Comparison of ENCODE assay signal across 10 cellular contexts in genomic region chr18:72830109-72830508, GRCh38.
DNase-seq lines count a peak whose midpoint lies in the region; ATAC-seq and TF ChIP-seq lines count a peak whose summit lies in the region.
"Had no signal": no experiment of that assay in that cellular context is flagged by ENCODE, and none has a peak within 500 bp of the region (broad histone marks: within the 10 kb centered on the region; RNA-seq: fewer than 3 reads in every experiment).

No MANE protein-coding gene starts in this region.

- no peaks in the 10 kb centered on the region for H3K36me3 ChIP-seq in WERI-Rb-1

- peak; percentile 39 for DNase-seq in ELF-1 (ENCODE audit: low read depth, low spot score)
- DNase-seq in LNCaP clone FGC (ENCODE audit: low read depth) = peak; percentile 50
- peak; percentile 76 for DNase-seq in astrocyte of the hippocampus (ENCODE audit: low read depth, low spot score)
- DNase-seq in medulla oblongata (ENCODE audit: extremely low spot score) = peak; percentile 21
- DNase-seq in WERI-Rb-1 = no peak
- no peak for DNase-seq in NK-92 treated with Interleukin-12 subunit alpha and Interleukin-12 subunit beta, amount 100 ng/mL, for 24 hours (lab: John Stamatoyannopoulos, UW)
- DNase-seq: NCI-H1417 treated with DMSO at 0.1 percent for 48 hours; stimulated activated CD4-positive, alpha-beta T cell treated with anti-CD3 and anti-CD28 coated beads, Interleukin-4, amount 100 ng/mL, for 4 hours had no signal

- no peak for TF ChIP-seq CTCF in LNCaP clone FGC (IDR thresholded peaks at IDR 0.05; ENCODE audit: control insufficient read depth, extremely low read depth, insufficient read depth)
- no peak for TF ChIP-seq CTCF in WERI-Rb-1 (IDR thresholded peaks at IDR 0.05; ENCODE audit: low read depth, low read length)

- no peak overlapping the region for H3K4me3 ChIP-seq in LNCaP clone FGC (ENCODE audit: low read depth, low read length)
- no peak overlapping the region for H3K4me3 ChIP-seq in WERI-Rb-1 (ENCODE audit: low read depth, low read length)

- H3K27ac ChIP-seq in WERI-Rb-1 = no peak overlapping the region

- ATAC-seq in GM18519 (IDR thresholded peaks at IDR 0.05; ENCODE audit: low FRiP score, unreplicated experiment) (no peak), GM19397 (IDR thresholded peaks at IDR 0.05; ENCODE audit: unreplicated experiment) (no peak)

- H3K9me3 ChIP-seq in WERI-Rb-1 (ENCODE audit: severe bottlenecking) = no peaks in the 10 kb centered on the region

- H3K27me3 ChIP-seq in WERI-Rb-1 (ENCODE audit: insufficient read depth, low read depth, severe bottlenecking) = no peaks in the 10 kb centered on the region

Comparison
In these comparisons a context has a peak if more than half of its experiments do, and no peak if none do; other contexts are left out.
1. DNase-seq: peak in ELF-1 (single experiment), LNCaP clone FGC (single experiment), astrocyte of the hippocampus (single experiment) and medulla oblongata (single experiment); none in WERI-Rb-1 (single experiment) and NK-92 treated with Interleukin-12 subunit alpha and Interleukin-12 subunit beta, amount 100 ng/mL, for 24 hours (single experiment).